1 cellular context compared by ENCODE assay signal in the genomic region with DNA sequence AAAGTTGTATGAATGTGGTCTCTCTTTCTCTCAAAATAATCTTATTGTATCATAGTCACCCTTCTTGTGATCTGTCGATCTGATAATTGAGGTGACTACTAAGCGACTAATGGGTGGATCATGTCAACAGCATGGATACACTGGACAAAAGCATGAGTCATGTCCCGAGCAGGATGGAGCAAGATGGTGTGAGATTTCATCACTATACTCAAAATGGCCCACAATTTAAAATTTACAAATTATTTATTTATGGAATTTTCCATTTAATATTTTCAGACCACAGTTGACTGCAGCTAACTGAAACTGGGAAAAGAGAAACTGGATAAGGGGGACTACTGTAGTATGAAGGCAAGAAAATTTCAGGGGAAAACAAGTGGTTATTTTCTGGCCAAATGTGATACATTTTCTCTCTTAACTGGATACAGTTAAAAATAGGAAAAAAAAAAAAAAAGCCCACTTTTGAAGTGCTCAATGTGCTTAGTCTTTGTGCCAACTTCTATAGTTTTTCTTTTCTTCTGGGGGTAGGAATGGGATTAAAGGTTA.
TF ChIP-seq lines count a peak whose summit lies in the region.

No MANE protein-coding gene starts in this region.

TF ChIP-seq in IMR-90, 13 proteins besides CTCF, POLR2A, EP300 and RAD21 (continued from another document):
- TF ChIP-seq, protein P1, sequence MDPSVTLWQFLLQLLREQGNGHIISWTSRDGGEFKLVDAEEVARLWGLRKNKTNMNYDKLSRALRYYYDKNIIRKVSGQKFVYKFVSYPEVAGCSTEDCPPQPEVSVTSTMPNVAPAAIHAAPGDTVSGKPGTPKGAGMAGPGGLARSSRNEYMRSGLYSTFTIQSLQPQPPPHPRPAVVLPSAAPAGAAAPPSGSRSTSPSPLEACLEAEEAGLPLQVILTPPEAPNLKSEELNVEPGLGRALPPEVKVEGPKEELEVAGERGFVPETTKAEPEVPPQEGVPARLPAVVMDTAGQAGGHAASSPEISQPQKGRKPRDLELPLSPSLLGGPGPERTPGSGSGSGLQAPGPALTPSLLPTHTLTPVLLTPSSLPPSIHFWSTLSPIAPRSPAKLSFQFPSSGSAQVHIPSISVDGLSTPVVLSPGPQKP (IDR thresholded peaks at IDR 0.05; ENCODE audit: borderline replicate concordance, low read depth, low read length): no peak
- TF ChIP-seq MXI1 (IDR thresholded peaks at IDR 0.05; ENCODE audit: borderline replicate concordance, low read depth, low read length) (no peak), FOS (IDR thresholded peaks at IDR 0.05; ENCODE audit: low read depth, low read length) (peak; percentile 93), RFX5 (IDR thresholded peaks at IDR 0.05; ENCODE audit: low read depth, low read length) (no peak), BHLHE40 (IDR thresholded peaks at IDR 0.05; ENCODE audit: low read depth, low read length) (peak; percentile 70), CHD1 (IDR thresholded peaks at IDR 0.05; ENCODE audit: low read depth, low read length) (no peak)
- TF ChIP-seq, protein P2, sequence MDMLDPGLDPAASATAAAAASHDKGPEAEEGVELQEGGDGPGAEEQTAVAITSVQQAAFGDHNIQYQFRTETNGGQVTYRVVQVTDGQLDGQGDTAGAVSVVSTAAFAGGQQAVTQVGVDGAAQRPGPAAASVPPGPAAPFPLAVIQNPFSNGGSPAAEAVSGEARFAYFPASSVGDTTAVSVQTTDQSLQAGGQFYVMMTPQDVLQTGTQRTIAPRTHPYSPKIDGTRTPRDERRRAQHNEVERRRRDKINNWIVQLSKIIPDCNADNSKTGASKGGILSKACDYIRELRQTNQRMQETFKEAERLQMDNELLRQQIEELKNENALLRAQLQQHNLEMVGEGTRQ (IDR thresholded peaks at IDR 0.05; ENCODE audit: low read depth, low read length): no peak
